Comparison of ENCODE assay signal across 20 cellular contexts in genomic region chr18:67068608-67069007, GRCh38.
DNase-seq lines count a peak whose midpoint lies in the region; ATAC-seq, FAIRE-seq and TF ChIP-seq lines count a peak whose summit lies in the region.
"Had no signal": no experiment of that assay in that cellular context is flagged by ENCODE, and none has a peak within 500 bp of the region (broad histone marks: within the 10 kb centered on the region; RNA-seq: fewer than 3 reads in every experiment).

No MANE protein-coding gene starts in this region.

- no peak for FAIRE-seq in A549 (lab: Jason Lieb, UNC)
- FAIRE-seq in endometrium (lab: Jason Lieb, UNC): peak; percentile 61
- FAIRE-seq: H54, HTR-8/SVneo had no signal

- CTCF ChIA-PET in A549 (lab: Yijun Ruan, JAX): no interaction called here

- no peak for ATAC-seq in A549
- no peak for ATAC-seq in stimulated activated memory B cell treated with anti-CD40 and anti-IgM and Interleukin-4, amounts not matched to agents 10 μg/mL and 1 μg/mL and 100 μg/mL, for 72 hours
- ATAC-seq: T-cell had no signal

- no peak overlapping the region for H3K4me3 Mint-ChIP-seq in stimulated activated memory B cell treated with anti-CD40 and anti-IgM and Interleukin-4, amounts not matched to agents 10 μg/mL and 1 μg/mL and 100 μg/mL, for 72 hours
- H3K4me3 Mint-ChIP-seq: IgD-negative memory B cell, T-cell had no signal

- H3K4me3 ChIP-seq in A549: no peak overlapping the region
- H3K4me3 ChIP-seq: SJSA1 had no signal

- H3K9me3 Mint-ChIP-seq in stimulated activated memory B cell treated with anti-CD40 and anti-IgM and Interleukin-4, amounts not matched to agents 10 μg/mL and 1 μg/mL and 100 μg/mL, for 72 hours: peaks cover 4% of the 10 kb centered on the region

- H3K9me3 ChIP-seq in A549: no peaks in the 10 kb centered on the region
- H3K9me3 ChIP-seq: SJSA1 had no signal

- H3K27ac ChIP-seq in A549: no peak overlapping the region
- H3K27ac ChIP-seq: SJSA1 had no signal

- no peak for TF ChIP-seq CTCF in A549 (IDR thresholded peaks at IDR 0.05)

- TF ChIP-seq EP300 in A549 (IDR thresholded peaks at IDR 0.05): no peak

- H3K4me1 Mint-ChIP-seq in stimulated activated memory B cell treated with anti-CD40 and anti-IgM and Interleukin-4, amounts not matched to agents 10 μg/mL and 1 μg/mL and 100 μg/mL, for 72 hours: no peaks in the 10 kb centered on the region
- H3K4me1 Mint-ChIP-seq: IgD-negative memory B cell, T-cell had no signal

- no peak for TF ChIP-seq POLR2A in A549 (IDR thresholded peaks at IDR 0.05; ENCODE audit: low read length)

- H3K27me3 Mint-ChIP-seq in stimulated activated memory B cell treated with anti-CD40 and anti-IgM and Interleukin-4, amounts not matched to agents 10 μg/mL and 1 μg/mL and 100 μg/mL, for 72 hours: no peaks in the 10 kb centered on the region
- H3K27me3 Mint-ChIP-seq: IgD-negative memory B cell, T-cell had no signal

- no peak overlapping the region for H3K4me2 ChIP-seq in A549

- TF ChIP-seq RAD21 in A549 (conservative IDR thresholded peaks at IDR 0.05 in 1 of 2, IDR thresholded peaks at IDR 0.05 in 1 of 2): no peak

- no peaks in the 10 kb centered on the region for H3K4me1 ChIP-seq in A549
- H3K4me1 ChIP-seq: SJSA1 had no signal

- POLR2A ChIA-PET in A549 (lab: Yijun Ruan, JAX): no interaction called here

- WGBS in A549 (ENCODE audit: missing lambda C conversion rate): 11% methylated on average over 2 of the region's 2 CpGs

- DNase-seq in A549 (ENCODE audit: low read depth in 1 of 2, low spot score in 1 of 2) (no peak), DMS 273 (lab: John Stamatoyannopoulos, UW; ENCODE audit: unreplicated experiment) (peak; percentile 44), NCI-H446 (lab: John Stamatoyannopoulos, UW) (peak; percentile 10 to 24), hippocampal formation (lab: John Stamatoyannopoulos, UW) (no peak), HK-2 (ENCODE audit: unreplicated experiment) (no peak)
- DNase-seq: Calu3, NCI-H1092, NCI-H1436 treated with DMSO at 0.1 percent for 48 hours, NCI-H2029, NCI-H2227 treated with DMSO at 0.1 percent for 48 hours, NCI-H524, Right ventricle myocardium superior, RPMI8226, T-cell had no signal

- H3K27ac Mint-ChIP-seq in stimulated activated memory B cell treated with anti-CD40 and anti-IgM and Interleukin-4, amounts not matched to agents 10 μg/mL and 1 μg/mL and 100 μg/mL, for 72 hours: no peak overlapping the region
- H3K27ac Mint-ChIP-seq: IgD-negative memory B cell, T-cell had no signal

- H3K36me3 Mint-ChIP-seq in stimulated activated memory B cell treated with anti-CD40 and anti-IgM and Interleukin-4, amounts not matched to agents 10 μg/mL and 1 μg/mL and 100 μg/mL, for 72 hours: no peaks in the 10 kb centered on the region
- H3K36me3 Mint-ChIP-seq: IgD-negative memory B cell, T-cell had no signal

TF ChIP-seq in A549, 52 proteins besides CTCF, POLR2A, EP300 and RAD21:
- no peak for TF ChIP-seq ZNF302 (CRISPR knock-in tag; IDR thresholded peaks at IDR 0.05)
- peak; percentile 76 for TF ChIP-seq MAFK (IDR thresholded peaks at IDR 0.05; ENCODE audit: partially characterized antibody)

Comparison
In these comparisons a context has a peak if more than half of its experiments do, and no peak if none do; other contexts are left out.
1. DNase-seq: peak in DMS 273 (single experiment) and NCI-H446 (2 of 2); none in A549 (0 of 2), hippocampal formation (0 of 2) and HK-2 (single experiment).